Comparison of ENCODE assay signal across 23 cellular contexts in genomic region chr1:67084765-67085318, GRCh38. TPM values are rescaled to one million over a fixed set of nuclear protein-coding genes. Genes with fewer than 3 reads are reported as not detected.
"Had no signal": no experiment of that assay in that cellular context is flagged by ENCODE, and none has a peak within 500 bp of the region (broad histone marks: within the 10 kb centered on the region; RNA-seq: fewer than 3 reads in every experiment).

No MANE protein-coding gene starts in this region.

- H3K36me3 ChIP-seq: esophagus squamous epithelium, neural progenitor cell, ovary, right atrium auricular region, suprapubic skin, tibial artery, upper lobe of right lung, vagina had no signal

- H3K9me3 ChIP-seq: ovary, tibial artery, upper lobe of right lung, vagina had no signal

- H3K4me1 ChIP-seq: foreskin keratinocyte, right atrium auricular region, suprapubic skin, tibial artery, upper lobe of right lung, vagina had no signal

- ATAC-seq: foreskin keratinocyte; left colon; left ventricle myocardium superior; natural killer cell treated with Interleukin-12 subunit alpha and Interleukin-12 subunit beta and Interleukin-15 and Interleukin-18, amount 100 ng/mL, for 72 hours; upper lobe of right lung had no signal

- H3K27ac ChIP-seq: esophagus squamous epithelium, foreskin keratinocyte, hepatocyte, neural progenitor cell, ovary, right atrium auricular region, suprapubic skin, tibial artery, upper lobe of right lung, vagina had no signal

- H3K27me3 ChIP-seq: hepatocyte, neural progenitor cell, ovary, right atrium auricular region, suprapubic skin, tibial artery, upper lobe of right lung, vagina had no signal

- H3K4me3 ChIP-seq: esophagus squamous epithelium, hepatocyte, lung, neural progenitor cell, ovary, right atrium auricular region, suprapubic skin, tibial artery, upper lobe of right lung, vagina had no signal

- DNase-seq: effector memory CD4-positive, alpha-beta T cell; esophagus squamous epithelium; foreskin keratinocyte; left colon; left ventricle myocardium superior; mesenchymal stem cell; nucleus accumbens; ovary; small intestine; stimulated activated CD4-positive, alpha-beta T cell treated with anti-CD3 and anti-CD28 coated beads, Interleukin-2, amount 100 ng/mL, for 48 hours; stimulated activated naive CD4-positive, alpha-beta T cell treated with Interleukin-2 at 50 U/mL for 16 hours; tibial artery; upper lobe of right lung had no signal

RNA-seq across cellular contexts. Expression of gene C1orf141, which starts 49.9 kb away (rescaled TPM):
- total RNA-seq: epithelial cell of proximal tubule, esophagus squamous epithelium, foreskin keratinocyte, hepatocyte, kidney epithelial cell, left colon, left ventricle myocardium superior, posterior vena cava, right atrium auricular region, suprapubic skin, upper lobe of right lung, vagina had no signal
- polyA plus RNA-seq: foreskin keratinocyte, hepatocyte, small intestine had no signal
